ENCODE assay signal across 8 cellular contexts in genomic region chr3:11600501-11601282, GRCh38. TPM values are rescaled to one million over a fixed set of nuclear protein-coding genes. Genes with fewer than 3 reads are reported as not detected.
A peak's percentile ranks its signal among the peaks of the same experiment; 100 is the strongest.
DNase-seq lines count a peak whose midpoint lies in the region; ATAC-seq and TF ChIP-seq lines count a peak whose summit lies in the region.

No MANE protein-coding gene starts in this region.

- peaks cover 55% of the 10 kb centered on the region for H3K4me1 Mint-ChIP-seq in WTC11

- peak; percentile 82 for ATAC-seq in WTC11

- no peaks in the 10 kb centered on the region for H3K27me3 Mint-ChIP-seq in WTC11 (ENCODE audit: low read depth)

- peaks cover 36% of the 10 kb centered on the region for H3K36me3 Mint-ChIP-seq in WTC11

- POLR2A ChIA-PET in WTC11 (lab: Charles Lee) = no interaction called here

- peaks cover 16% of the 10 kb centered on the region for H3K9me3 Mint-ChIP-seq in WTC11

- DNase-seq in GM04503 (ENCODE audit: low read depth) (peak; percentile 99), WTC11 (ENCODE audit: low spot score) (peak; percentile 40), glomerular visceral epithelial cell (ENCODE audit: extremely low spot score) (peak; percentile 97), pons (ENCODE audit: low spot score) (peak; percentile 43), NCI-H82 treated with DMSO at 0.1 percent for 48 hours (lab: John Stamatoyannopoulos, UW; ENCODE audit: unreplicated experiment) (no peak), cerebellar nuclear complex (lab: John Stamatoyannopoulos, UW) (no peak), activated T-cell treated with anti-CD3 and anti-CD28 coated beads for 4 hours (no peak)
- no peak for DNase-seq in stimulated activated naive CD4-positive, alpha-beta T cell treated with Interleukin-2 at 50 U/mL for 16 hours (lab: John Stamatoyannopoulos, UW)

- H3K27ac Mint-ChIP-seq in WTC11 = peak overlapping the region; percentile 73

- TF ChIP-seq CTCF in WTC11 (IDR thresholded peaks at IDR 0.05) = no peak

- CTCF ChIA-PET in WTC11 (lab: Charles Lee) = interaction anchor here (0.8 to 1.6 kb wide), 5 partner anchors 12 to 247 kb away, joined by 3 to 4 read pairs (median 3); no protein-coding TSS in a partner anchor

- H3K4me3 Mint-ChIP-seq in WTC11 = no peak overlapping the region

TF ChIP-seq in WTC11, 78 proteins besides CTCF, POLR2A, EP300 and RAD21:
- TF ChIP-seq MAX (CRISPR knock-in tag; IDR thresholded peaks at IDR 0.05) = no peak
- no peak for TF ChIP-seq NR2C2 (CRISPR knock-in tag; IDR thresholded peaks at IDR 0.05)
- TF ChIP-seq EMX1 (CRISPR knock-in tag; IDR thresholded peaks at IDR 0.05) = no peak
- TF ChIP-seq TP53 (CRISPR knock-in tag; IDR thresholded peaks at IDR 0.05) = no peak
- TF ChIP-seq SMAD4 (CRISPR knock-in tag; IDR thresholded peaks at IDR 0.05) = no peak
- no peak for TF ChIP-seq NR3C1 (CRISPR knock-in tag; conservative IDR thresholded peaks at IDR 0.05; ENCODE audit: low read depth)
- TF ChIP-seq ARID4B (CRISPR knock-in tag; IDR thresholded peaks at IDR 0.05; ENCODE audit: borderline replicate concordance) = no peak
- TF ChIP-seq NFE2L1 (CRISPR knock-in tag; IDR thresholded peaks at IDR 0.05) = no peak
- no peak for TF ChIP-seq CDX4 (CRISPR knock-in tag; IDR thresholded peaks at IDR 0.05; ENCODE audit: borderline replicate concordance)
- TF ChIP-seq FOXP1 (CRISPR knock-in tag; IDR thresholded peaks at IDR 0.05; ENCODE audit: borderline replicate concordance) = no peak
- TF ChIP-seq ZBTB21 (CRISPR knock-in tag; IDR thresholded peaks at IDR 0.05; ENCODE audit: borderline replicate concordance) = no peak
- TF ChIP-seq RELA (CRISPR knock-in tag; IDR thresholded peaks at IDR 0.05; ENCODE audit: borderline replicate concordance) = no peak
- TF ChIP-seq E2F4 (CRISPR knock-in tag; IDR thresholded peaks at IDR 0.05; ENCODE audit: borderline replicate concordance, low read depth) = no peak
- TF ChIP-seq MLX (CRISPR knock-in tag; IDR thresholded peaks at IDR 0.05) = no peak
- no peak for TF ChIP-seq ZNF416 (CRISPR knock-in tag; IDR thresholded peaks at IDR 0.05)
- TF ChIP-seq NFATC4 (CRISPR knock-in tag; IDR thresholded peaks at IDR 0.05) = no peak
- TF ChIP-seq GRHL2 (CRISPR knock-in tag; IDR thresholded peaks at IDR 0.05; ENCODE audit: insufficient replicate concordance, severe bottlenecking) = no peak
- TF ChIP-seq E2F1 (CRISPR knock-in tag; IDR thresholded peaks at IDR 0.05) = no peak
- TF ChIP-seq ATF2 (CRISPR knock-in tag; IDR thresholded peaks at IDR 0.05; ENCODE audit: borderline replicate concordance, low read depth) = no peak

RNA-seq across cellular contexts. Expression of gene VGLL4, which starts 43.0 kb away (rescaled TPM):
- 42.2 to 43.8 TPM (median 43.0 TPM) in 3 replicates for total RNA-seq in WTC11 (2021)

Comparison
In these comparisons a context has a peak if more than half of its experiments do, and no peak if none do; other contexts are left out.
1. DNase-seq: peak in GM04503 (single experiment), WTC11 (single experiment), glomerular visceral epithelial cell (single experiment) and pons (single experiment); none in NCI-H82 treated with DMSO at 0.1 percent for 48 hours (single experiment), stimulated activated naive CD4-positive, alpha-beta T cell treated with Interleukin-2 at 50 U/mL for 16 hours (single experiment), cerebellar nuclear complex (0 of 2) and activated T-cell treated with anti-CD3 and anti-CD28 coated beads for 4 hours (single experiment).